ENCODE assay signal across 8 cellular contexts in the genomic region with DNA sequence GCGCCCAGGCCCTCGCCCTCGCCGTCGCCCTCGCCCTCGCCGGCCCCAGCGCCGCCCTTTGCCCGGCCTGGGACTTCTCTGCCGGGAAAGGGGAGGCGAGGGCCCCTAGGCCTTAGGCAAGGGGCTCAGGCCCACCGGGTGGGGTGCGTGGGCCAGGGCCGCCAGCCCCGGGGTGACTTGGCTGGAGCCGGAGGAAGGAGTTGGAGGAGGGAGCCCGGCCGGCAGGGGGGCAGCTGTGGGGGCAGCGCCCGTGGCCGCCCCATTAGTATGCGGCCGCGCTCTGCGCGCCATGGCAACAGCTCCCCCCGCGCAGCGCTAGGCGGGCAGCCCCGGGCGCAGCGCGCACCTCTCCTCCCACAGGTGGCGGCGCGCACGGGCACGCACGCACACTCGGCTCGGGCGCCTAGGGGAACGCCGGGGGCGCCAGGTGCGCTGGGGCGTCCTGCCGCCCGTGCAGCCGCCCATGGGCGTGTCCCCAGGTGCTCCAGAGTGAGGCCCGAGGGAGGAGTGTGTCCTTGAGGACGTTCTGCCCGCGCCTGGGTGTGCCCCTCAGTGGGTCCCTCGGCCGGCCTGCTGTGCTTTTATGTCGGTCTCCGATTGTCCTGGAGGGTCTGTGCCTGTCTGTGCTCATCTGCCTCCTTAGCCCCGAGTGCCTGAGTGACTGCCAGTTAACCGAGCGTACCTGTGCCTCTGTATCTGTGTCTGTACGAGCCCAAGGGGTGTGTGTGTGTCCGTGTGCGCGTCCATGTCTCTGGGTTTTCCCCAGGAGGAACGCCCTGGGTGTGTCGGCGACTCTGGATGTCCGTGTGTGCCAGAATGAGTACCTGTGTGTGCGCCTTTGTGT. TPM values are rescaled to one million over a fixed set of nuclear protein-coding genes. Genes with fewer than 3 reads are reported as not detected.
DNase-seq lines count a peak whose midpoint lies in the region; ATAC-seq and TF ChIP-seq lines count a peak whose summit lies in the region.

No MANE protein-coding gene starts in this region.

- H3K27ac Mint-ChIP-seq in glutamatergic neuron (ENCODE audit: unreplicated experiment) (peak overlapping the region; percentile 77), osteocyte (ENCODE audit: unreplicated experiment) (peak overlapping the region; percentile 87)

- H3K4me1 Mint-ChIP-seq in glutamatergic neuron (ENCODE audit: low read depth, unreplicated experiment) (peaks cover 49% of the 10 kb centered on the region), osteocyte (ENCODE audit: unreplicated experiment) (peaks cover 67% of the 10 kb centered on the region)

- H3K27me3 Mint-ChIP-seq in glutamatergic neuron (ENCODE audit: unreplicated experiment): peaks cover 36% of the 10 kb centered on the region
- H3K27me3 Mint-ChIP-seq in osteocyte (ENCODE audit: unreplicated experiment): no peaks in the 10 kb centered on the region

- H3K36me3 Mint-ChIP-seq in glutamatergic neuron (ENCODE audit: unreplicated experiment): no peaks in the 10 kb centered on the region
- peaks cover 18% of the 10 kb centered on the region for H3K36me3 Mint-ChIP-seq in osteocyte (ENCODE audit: unreplicated experiment)

- DNase-seq in NCI-H748 (lab: John Stamatoyannopoulos, UW; ENCODE audit: unreplicated experiment): peak; percentile 96
- DNase-seq in activated effector memory CD4-positive, alpha-beta T cell treated with anti-CD3 and anti-CD28 coated beads, Interleukin-2, amount 50 U/mL, for 16 hours: peak; percentile 79
- DNase-seq in glutamatergic neuron: peak; percentile 50
- no peak for DNase-seq in osteocyte (ENCODE audit: extremely low spot score, unreplicated experiment)

- TF ChIP-seq CTCF in glutamatergic neuron (IDR thresholded peaks at IDR 0.05; ENCODE audit: partially characterized antibody, unreplicated experiment) (no peak), osteocyte (IDR thresholded peaks at IDR 0.05) (no peak)

- H3K9me3 Mint-ChIP-seq in glutamatergic neuron (ENCODE audit: unreplicated experiment): peaks cover 43% of the 10 kb centered on the region
- H3K9me3 Mint-ChIP-seq in osteocyte (ENCODE audit: unreplicated experiment): no peaks in the 10 kb centered on the region

- H3K4me3 Mint-ChIP-seq in glutamatergic neuron (ENCODE audit: unreplicated experiment): peak overlapping the region; percentile 92
- H3K4me3 Mint-ChIP-seq in osteocyte (ENCODE audit: unreplicated experiment): peak overlapping the region; percentile 57

- ATAC-seq in GM21423 (IDR thresholded peaks at IDR 0.05; ENCODE audit: unreplicated experiment) (peak; percentile 38), GM18498 (IDR thresholded peaks at IDR 0.05; ENCODE audit: unreplicated experiment) (no peak), GM19328 (IDR thresholded peaks at IDR 0.05; ENCODE audit: unreplicated experiment) (no peak), GM19455 (IDR thresholded peaks at IDR 0.05; ENCODE audit: unreplicated experiment) (no peak)

RNA-seq across cellular contexts. Expression of gene WASF2, which starts 38.1 kb away (rescaled TPM):
- total RNA-seq in glutamatergic neuron (ENCODE audit: unreplicated experiment) (47.0 TPM), osteocyte (187 and 189 TPM in 2 replicates)
